11 cellular contexts compared by ENCODE assay signal in genomic region chr3:51966016-51966415, GRCh38. TPM values are rescaled to one million over a fixed set of nuclear protein-coding genes. Genes with fewer than 3 reads are reported as not detected.
DNase-seq lines count a peak whose midpoint lies in the region; ATAC-seq and TF ChIP-seq lines count a peak whose summit lies in the region.
"Had no signal": no experiment of that assay in that cellular context is flagged by ENCODE, and none has a peak within 500 bp of the region (broad histone marks: within the 10 kb centered on the region; RNA-seq: fewer than 3 reads in every experiment).

No MANE protein-coding gene starts in this region.

- no peak for DNase-seq in activated naive CD4-positive, alpha-beta T cell treated with anti-CD3 and anti-CD28 coated beads, Interleukin-2, amount 50 U/mL, for 16 hours
- DNase-seq in MCF 10A (ENCODE audit: unreplicated experiment) = no peak
- peak in 2 of 3 donors; percentile 23 to 45 for DNase-seq in mucosa of descending colon
- DNase-seq in tibial nerve (ENCODE audit: low spot score in 2 of 2) = no peak
- no peak for DNase-seq in NOMO-1 (lab: John Stamatoyannopoulos, UW; ENCODE audit: unreplicated experiment in 2 of 2)
- DNase-seq in esophagus squamous epithelium (lab: John Stamatoyannopoulos, UW) = no peak
- DNase-seq: activated B cell treated with CpG ODN at 0.5 μM for 24 hours, lower lobe of right lung had no signal

- TF ChIP-seq POLR2A in tibial nerve (IDR thresholded peaks at IDR 0.05) (no peak), esophagus squamous epithelium (IDR thresholded peaks at IDR 0.05) (no peak)

- ATAC-seq in mucosa of descending colon = no peak
- ATAC-seq in HG02798 (IDR thresholded peaks at IDR 0.05; ENCODE audit: poor library complexity, unreplicated experiment) = no peak

- no peaks in the 10 kb centered on the region for H3K27me3 ChIP-seq in tibial nerve
- H3K27me3 ChIP-seq in esophagus squamous epithelium = no peaks in the 10 kb centered on the region

- TF ChIP-seq CTCF in MCF 10A (IDR thresholded peaks at IDR 0.05; ENCODE audit: unreplicated experiment) (no peak), mucosa of descending colon (IDR thresholded peaks at IDR 0.05) (no peak), tibial nerve (IDR thresholded peaks at IDR 0.05) (no peak), esophagus squamous epithelium (IDR thresholded peaks at IDR 0.05) (no peak)

- CTCF ChIA-PET in MCF 10A (lab: Yijun Ruan, JAX) = interaction anchor here (1.7 kb wide), 1 partner anchor 8 kb away, joined by 12 read pairs; the partner anchor contains the start of genes ABHD14A and ABHD14B

- H3K27ac Mint-ChIP-seq in activated naive CD4-positive, alpha-beta T cell treated with anti-CD3 and anti-CD28 coated beads, Interleukin-2, amount 50 U/mL, for 24 hours = no peak overlapping the region
- peak overlapping the region; percentile 49 for H3K27ac Mint-ChIP-seq in MCF 10A (ENCODE audit: low read depth, unreplicated experiment)

- H3K27me3 Mint-ChIP-seq in activated naive CD4-positive, alpha-beta T cell treated with anti-CD3 and anti-CD28 coated beads, Interleukin-2, amount 50 U/mL, for 24 hours = no peaks in the 10 kb centered on the region
- no peaks in the 10 kb centered on the region for H3K27me3 Mint-ChIP-seq in MCF 10A (ENCODE audit: insufficient read depth, unreplicated experiment)

- TF ChIP-seq EP300 in tibial nerve (IDR thresholded peaks at IDR 0.05) = peak in 1 of 2 donors; percentile 61

- intact Hi-C loops in MCF 10A (cut with micrococcal nuclease) (no loop called here), mucosa of descending colon (cut with DNase I, micrococcal nuclease) (no loop called here), esophagus squamous epithelium (cut with DNase I) (no loop called here)

- H3K27ac ChIP-seq in tibial nerve (peak overlapping the region; percentile 92 to 99 (median 96)), esophagus squamous epithelium (peak overlapping the region in 2 of 4 donors; percentile 85 to 95)
- H3K27ac ChIP-seq: lower lobe of right lung had no signal

- H3K36me3 ChIP-seq in mucosa of descending colon (ENCODE audit: low read depth) (no peaks in the 10 kb centered on the region), tibial nerve (peaks cover 0 to 16% (median 0%) of the 10 kb centered on the region in 3 donors), esophagus squamous epithelium (peaks cover 0 to 2% (median 0%) of the 10 kb centered on the region in 3 donors)
- H3K36me3 ChIP-seq: lower lobe of right lung had no signal

- no peaks in the 10 kb centered on the region for H3K9me3 ChIP-seq in mucosa of descending colon
- H3K9me3 ChIP-seq in tibial nerve = no peaks in the 10 kb centered on the region
- H3K9me3 ChIP-seq in esophagus squamous epithelium = no peaks in the 10 kb centered on the region
- H3K9me3 ChIP-seq: lower lobe of right lung had no signal

- H3K9me3 Mint-ChIP-seq in activated naive CD4-positive, alpha-beta T cell treated with anti-CD3 and anti-CD28 coated beads, Interleukin-2, amount 50 U/mL, for 24 hours = no peaks in the 10 kb centered on the region
- no peaks in the 10 kb centered on the region for H3K9me3 Mint-ChIP-seq in MCF 10A (ENCODE audit: unreplicated experiment)
- H3K9me3 Mint-ChIP-seq: activated B cell treated with CpG ODN at 0.5 μM for 24 hours had no signal

- H3K4me1 ChIP-seq in mucosa of descending colon (ENCODE audit: low read depth) (peaks cover 11% of the 10 kb centered on the region), tibial nerve (peaks cover 0 to 79% (median 34%) of the 10 kb centered on the region in 4 donors), esophagus squamous epithelium (peaks cover 22 to 87% (median 28%) of the 10 kb centered on the region in 3 donors)

- H3K4me1 Mint-ChIP-seq in activated naive CD4-positive, alpha-beta T cell treated with anti-CD3 and anti-CD28 coated beads, Interleukin-2, amount 50 U/mL, for 24 hours = peaks cover 23% of the 10 kb centered on the region
- H3K4me1 Mint-ChIP-seq in MCF 10A (ENCODE audit: insufficient read depth, unreplicated experiment) = peaks cover 10% of the 10 kb centered on the region

- H3K4me3 ChIP-seq in mucosa of descending colon = no peak overlapping the region
- H3K4me3 ChIP-seq in tibial nerve = peak overlapping the region; percentile 62 to 99 (median 76)
- H3K4me3 ChIP-seq in esophagus squamous epithelium = peak overlapping the region in 2 of 4 donors; percentile 79 to 86

- H3K36me3 Mint-ChIP-seq in activated naive CD4-positive, alpha-beta T cell treated with anti-CD3 and anti-CD28 coated beads, Interleukin-2, amount 50 U/mL, for 24 hours = no peaks in the 10 kb centered on the region
- H3K36me3 Mint-ChIP-seq in MCF 10A (ENCODE audit: insufficient read depth, unreplicated experiment) = peaks cover 7% of the 10 kb centered on the region

- POLR2A ChIA-PET in MCF 10A (lab: Yijun Ruan, JAX) = interaction anchor here (2.3 to 6.5 kb wide), 2 partner anchors 17 to 23 kb away, joined by 10 to 37 read pairs; partner anchors contain the start of gene ACY1

- WGBS in tibial nerve, 2 donors = 45 to 59% methylated on average over 2 of the region's 2 CpGs
- WGBS in esophagus squamous epithelium, 2 donors = 75 to 78% methylated on average over 1 to 2 of the region's 2 CpGs

- peak overlapping the region; percentile 66 for H3K4me3 Mint-ChIP-seq in activated naive CD4-positive, alpha-beta T cell treated with anti-CD3 and anti-CD28 coated beads, Interleukin-2, amount 50 U/mL, for 24 hours
- H3K4me3 Mint-ChIP-seq in MCF 10A (ENCODE audit: unreplicated experiment) = peak overlapping the region; percentile 78

- BruUV-seq in MCF 10A (replicated peaks; lab: Mats Ljungman, UMichigan) = no TSS peak

RNA-seq across cellular contexts. Expression of gene PCBP4, which starts 1.2 kb away (rescaled TPM):
- total RNA-seq in MCF 10A (2022) (26.4 TPM in 2 replicates), mucosa of descending colon (10 to 100 TPM; 17.8 to 41.9 (median 25.9) TPM), tibial nerve (1,000 to 10,000 TPM in 2 of 4 donors, 100 to 1,000 TPM in 2; 838 to 1,216 (median 1,000) TPM), esophagus squamous epithelium (10 to 100 TPM; 13.0 to 47.3 (median 19.5) TPM)

RNA-seq across cellular contexts. Expression of gene ABHD14B, which starts 7.8 kb away (rescaled TPM):
- 48.9 and 49.8 TPM in 2 replicates for total RNA-seq in MCF 10A (2022)
- total RNA-seq in mucosa of descending colon = 10 to 100 TPM; 63.4 to 84.0 (median 81.0) TPM
- total RNA-seq in tibial nerve = 10 to 100 TPM; 37.5 to 61.4 (median 50.0) TPM
- total RNA-seq in esophagus squamous epithelium = 10 to 100 TPM; 29.6 to 54.4 (median 33.4) TPM

RNA-seq across cellular contexts. Expression of gene ABHD14A, which starts 8.8 kb away (rescaled TPM):
- total RNA-seq in MCF 10A (2022) (4.0 and 8.1 TPM in 2 replicates), mucosa of descending colon (10 to 100 TPM in 1 of 3 donors, 1 to 10 TPM in 2; 6.3 to 14.8 (median 9.1) TPM), tibial nerve (10 to 100 TPM; 20.1 to 52.7 (median 22.6) TPM), esophagus squamous epithelium (10 to 100 TPM in 2 of 4 donors, 1 to 10 TPM in 2; 4.3 to 14.2 (median 9.4) TPM)

RNA-seq across cellular contexts. Expression of gene GPR62, which starts 10.8 kb away (rescaled TPM):
- total RNA-seq in MCF 10A (2022) (not detected in 2 replicates), mucosa of descending colon (under 1 TPM in 1 of 3 donors, not detected in 2; 0.22 TPM), tibial nerve (1 to 10 TPM in 1 of 4 donors, under 1 TPM in 1, not detected in 2; 0.87 to 1.0 TPM), esophagus squamous epithelium (under 1 TPM in 2 of 4 donors, not detected in 2; 0.09 to 0.38 TPM)
- total RNA-seq: activated B cell treated with CpG ODN at 0.5 μM for 24 hours, lower lobe of right lung, NCI-H460 had no signal

RNA-seq across cellular contexts. Expression of gene ACY1, which starts 17.3 kb away (rescaled TPM):
- total RNA-seq in MCF 10A (2022) = 109 and 164 TPM in 2 replicates
- total RNA-seq in mucosa of descending colon = 100 to 1,000 TPM in 2 of 3 donors, 10 to 100 TPM in 1; 79.9 to 180 (median 133) TPM
- total RNA-seq in tibial nerve = 10 to 100 TPM; 32.2 to 61.0 (median 45.6) TPM
- 10 to 100 TPM; 20.2 to 42.7 (median 33.6) TPM for total RNA-seq in esophagus squamous epithelium

Comparison
In these comparisons a context has a peak if more than half of its experiments do, and no peak if none do; other contexts are left out.
1. DNase-seq: peak in mucosa of descending colon (2 of 3); none in activated naive CD4-positive, alpha-beta T cell treated with anti-CD3 and anti-CD28 coated beads, Interleukin-2, amount 50 U/mL, for 16 hours (single experiment), MCF 10A (single experiment), tibial nerve (0 of 2), NOMO-1 (0 of 2) and esophagus squamous epithelium (single experiment).
2. RNA of gene PCBP4, which starts 1.2 kb away (total RNA-seq): 838 to 1,216 TPM in tibial nerve; 26.4 TPM in MCF 10A, 17.8 to 41.9 TPM in mucosa of descending colon and 13.0 to 47.3 TPM in esophagus squamous epithelium; every median in the first group is over 10 times any median in the second.